ENCODE assay signal across 8 cellular contexts in genomic region chr19:35629332-35629633, GRCh38. TPM values are rescaled to one million over a fixed set of nuclear protein-coding genes. Genes with fewer than 3 reads are reported as not detected.
DNase-seq lines count a peak whose midpoint lies in the region; ATAC-seq, FAIRE-seq and TF ChIP-seq lines count a peak whose summit lies in the region.

No MANE protein-coding gene starts in this region.

- no peaks in the 10 kb centered on the region for H3K79me1 ChIP-seq in H9 (ENCODE audit: insufficient read depth, low read depth, low read length, poor library complexity, severe bottlenecking)

- no peak overlapping the region for H2BK120ac ChIP-seq in H9 (ENCODE audit: low read depth, low read length, poor library complexity, severe bottlenecking)

- H3T11ph ChIP-seq in H9 (ENCODE audit: low read length): no peak overlapping the region

- WGBS in H9 (ENCODE audit: extremely low coverage, insufficient read length, low lambda C conversion rate): no CpG with 5 or more reads among the region's 15 CpGs
- WGBS in hepatocyte (ENCODE audit: low lambda C conversion rate, missing lambda C conversion rate): 21% methylated on average over 14 of the region's 15 CpGs

- H3K23ac ChIP-seq in H9 (ENCODE audit: insufficient read length, low read depth, low read length): no peak overlapping the region

- peaks cover 5 to 8% of the 10 kb centered on the region in 2 experiments for H3K4me1 Mint-ChIP-seq in H9
- peaks cover 30% of the 10 kb centered on the region for H3K4me1 Mint-ChIP-seq in stimulated activated memory B cell treated with anti-CD40 and anti-IgM and Interleukin-4, amounts not matched to agents 10 μg/mL and 1 μg/mL and 100 μg/mL, for 72 hours

- H2AFZ ChIP-seq in H9 (ENCODE audit: low read length): no peak overlapping the region
- peak overlapping the region; percentile 28 for H2AFZ ChIP-seq in hepatocyte

- no peak overlapping the region for H2AK5ac ChIP-seq in H9 (ENCODE audit: insufficient read length, low read length)

- H3K4me3 Mint-ChIP-seq in H9: peak overlapping the region; percentile 96
- H3K4me3 Mint-ChIP-seq in stimulated activated memory B cell treated with anti-CD40 and anti-IgM and Interleukin-4, amounts not matched to agents 10 μg/mL and 1 μg/mL and 100 μg/mL, for 72 hours: peak overlapping the region; percentile 89

- no peak overlapping the region for H2BK12ac ChIP-seq in H9 (ENCODE audit: insufficient read length, low read depth, low read length)

- H3K9me2 ChIP-seq in hepatocyte (replicated peaks; ENCODE audit: insufficient read depth): no peaks in the 10 kb centered on the region

- DNase-seq in H9: no peak
- no peak for DNase-seq in hepatocyte (ENCODE audit: low spot score)
- no peak for DNase-seq in activated CD4-positive, CD25-positive, alpha-beta regulatory T cell (lab: John Stamatoyannopoulos, UW)
- DNase-seq in GM12891 (ENCODE audit: insufficient read length, low spot score): no peak
- no peak for DNase-seq in HTR-8/SVneo (ENCODE audit: insufficient read length, low spot score)
- no peak for DNase-seq in NCI-H2196 treated with DMSO at 0.1 percent for 48 hours (lab: John Stamatoyannopoulos, UW; ENCODE audit: unreplicated experiment)

- H4K20me1 ChIP-seq in H9 (ENCODE audit: control insufficient read depth, insufficient read depth, insufficient read length) (no peaks in the 10 kb centered on the region), hepatocyte (ENCODE audit: insufficient read depth, poor library complexity, severe bottlenecking) (no peaks in the 10 kb centered on the region)

- H4K91ac ChIP-seq in H9 (ENCODE audit: insufficient read length, low read depth, low read length): no peak overlapping the region

- H3K14ac ChIP-seq in H9 (ENCODE audit: insufficient read depth, low read length): no peak overlapping the region

- H3K27me3 ChIP-seq in H9 (ENCODE audit: insufficient read depth, low read length) (no peaks in the 10 kb centered on the region), hepatocyte (no peaks in the 10 kb centered on the region)

- peak overlapping the region; percentile 47 for H3K4me3 ChIP-seq in hepatocyte

- no peak overlapping the region for H2BK20ac ChIP-seq in H9 (ENCODE audit: low read depth, low read length, poor library complexity, severe bottlenecking)

- no peak overlapping the region for H3K18ac ChIP-seq in H9 (ENCODE audit: insufficient read length, low read depth, low read length)

- no peak overlapping the region for H3K27ac ChIP-seq in H9 (ENCODE audit: insufficient read length, low read depth, low read length)
- peak overlapping the region; percentile 80 for H3K27ac ChIP-seq in VCaP
- peak overlapping the region; percentile 74 for H3K27ac ChIP-seq in hepatocyte

- H3K4me2 ChIP-seq in H9 (ENCODE audit: insufficient read depth, insufficient read length, low read length) (peak overlapping the region; percentile 99), hepatocyte (peak overlapping the region; percentile 98)

- peaks cover 2% of the 10 kb centered on the region; the same call in 1 of the 2 replicates for H3K27me3 Mint-ChIP-seq in H9 (ENCODE audit: low read depth)
- H3K27me3 Mint-ChIP-seq in stimulated activated memory B cell treated with anti-CD40 and anti-IgM and Interleukin-4, amounts not matched to agents 10 μg/mL and 1 μg/mL and 100 μg/mL, for 72 hours: no peaks in the 10 kb centered on the region

- peaks cover 21 to 39% (median 36%) of the 10 kb centered on the region in 3 experiments for H3K36me3 Mint-ChIP-seq in H9 (ENCODE audit: insufficient read depth in 1 of 3, low read depth in 3 of 3)
- H3K36me3 Mint-ChIP-seq in stimulated activated memory B cell treated with anti-CD40 and anti-IgM and Interleukin-4, amounts not matched to agents 10 μg/mL and 1 μg/mL and 100 μg/mL, for 72 hours: peaks cover 44% of the 10 kb centered on the region

- peak overlapping the region in 2 of 3 experiments; percentile 20 to 98; a peak in 4 of 7 replicates for H3K27ac Mint-ChIP-seq in H9
- H3K27ac Mint-ChIP-seq in stimulated activated memory B cell treated with anti-CD40 and anti-IgM and Interleukin-4, amounts not matched to agents 10 μg/mL and 1 μg/mL and 100 μg/mL, for 72 hours: peak overlapping the region; percentile 81

- H3K9ac ChIP-seq in H9 (ENCODE audit: extremely low read depth, insufficient read length, low read length): peak overlapping the region; percentile 77

- H3K56ac ChIP-seq in H9 (ENCODE audit: insufficient read length, low read depth, low read length): no peak overlapping the region

- no peaks in the 10 kb centered on the region for H3K36me3 ChIP-seq in hepatocyte (replicated peaks; ENCODE audit: insufficient read depth, low read depth)

- peaks cover 2% of the 10 kb centered on the region; the same call in 1 of the 2 replicates for H3K4me1 ChIP-seq in H9 (ENCODE audit: insufficient read depth, low read length)
- H3K4me1 ChIP-seq in hepatocyte (ENCODE audit: insufficient read depth): peaks cover 7% of the 10 kb centered on the region

- H3K9me3 ChIP-seq in H9 (ENCODE audit: control insufficient read depth, low read depth, low read length): no peaks in the 10 kb centered on the region
- H3K9me3 ChIP-seq in hepatocyte (ENCODE audit: low read depth): no peaks in the 10 kb centered on the region

- no peak overlapping the region for H3K4ac ChIP-seq in H9 (ENCODE audit: low read depth, low read length)

- FAIRE-seq in GM12891 (lab: Jason Lieb, UNC) (no peak), HTR-8/SVneo (lab: Jason Lieb, UNC) (no peak)

- H2BK15ac ChIP-seq in H9 (ENCODE audit: low read depth, low read length): no peak overlapping the region

- no peak for ATAC-seq in stimulated activated memory B cell treated with anti-CD40 and anti-IgM and Interleukin-4, amounts not matched to agents 10 μg/mL and 1 μg/mL and 100 μg/mL, for 72 hours

- TF ChIP-seq POLR2A in GM12891 (IDR thresholded peaks at IDR 0.05; ENCODE audit: low read depth, low read length): no peak

- no peak overlapping the region for H2BK5ac ChIP-seq in H9 (ENCODE audit: insufficient read length, low read length)

- H4K5ac ChIP-seq in H9 (ENCODE audit: insufficient read length, low read depth, low read length): no peak overlapping the region

- TF ChIP-seq CTCF in H9 (conservative IDR thresholded peaks at IDR 0.05) (no peak), VCaP (conservative IDR thresholded peaks at IDR 0.05) (no peak), hepatocyte (IDR thresholded peaks at IDR 0.05; ENCODE audit: poor library complexity) (no peak)

- H4K8ac ChIP-seq in H9 (replicated peaks; ENCODE audit: insufficient read length, low read depth, low read length): no peak overlapping the region

- H3K79me2 ChIP-seq in H9 (ENCODE audit: insufficient read depth, low read length) (no peaks in the 10 kb centered on the region; the same call in 1 of the 2 replicates), hepatocyte (peaks cover 12% of the 10 kb centered on the region)

- peaks cover 3% of the 10 kb centered on the region for H3K23me2 ChIP-seq in H9 (ENCODE audit: insufficient read length, low read depth, low read length, poor library complexity, severe bottlenecking)

- H3K9me3 Mint-ChIP-seq in H9: no peaks in the 10 kb centered on the region
- H3K9me3 Mint-ChIP-seq in stimulated activated memory B cell treated with anti-CD40 and anti-IgM and Interleukin-4, amounts not matched to agents 10 μg/mL and 1 μg/mL and 100 μg/mL, for 72 hours: no peaks in the 10 kb centered on the region

TF ChIP-seq in GM12891, 5 proteins besides CTCF, POLR2A, EP300 and RAD21:
- TF ChIP-seq TAF1 (IDR thresholded peaks at IDR 0.05; ENCODE audit: low read depth, low read length): no peak
- TF ChIP-seq SPI1 (IDR thresholded peaks at IDR 0.05; ENCODE audit: low read depth, low read length): no peak
- no peak for TF ChIP-seq POLR2AphosphoS5 (IDR thresholded peaks at IDR 0.05; ENCODE audit: low read depth, low read length)
- TF ChIP-seq PAX5 (IDR thresholded peaks at IDR 0.05; ENCODE audit: insufficient read depth, low read length, severe bottlenecking): no peak
- no peak for TF ChIP-seq POU2F2 (IDR thresholded peaks at IDR 0.05; ENCODE audit: low read depth, low read length)

RNA-seq across cellular contexts. Expression of gene RBM42, which starts 0.4 kb away (rescaled TPM):
- total RNA-seq in H9 (2021) (83.3 and 85.8 TPM in 2 replicates), hepatocyte (43.3 and 43.6 TPM in 2 replicates)
- polyA plus RNA-seq in hepatocyte: 113 and 125 TPM in 2 replicates
- polyA plus RNA-seq in GM12891 (2012; ENCODE audit: low read depth, missing spikeins): 41.7 TPM

RNA-seq across cellular contexts. Expression of gene ETV2, which starts 12.3 kb away (rescaled TPM):
- total RNA-seq in H9 (2021): 1.5 and 1.9 TPM in 2 replicates
- 1.0 and 1.4 TPM in 2 replicates for total RNA-seq in hepatocyte
- polyA plus RNA-seq in hepatocyte: 0.79 and 3.5 TPM in 2 replicates
- 0.53 TPM for polyA plus RNA-seq in GM12891 (2012; ENCODE audit: low read depth, missing spikeins)

RNA-seq across cellular contexts. Expression of gene HAUS5, which starts 16.7 kb away (rescaled TPM):
- total RNA-seq in H9 (2021): 32.8 and 32.9 TPM in 2 replicates
- total RNA-seq in hepatocyte: 4.9 and 6.3 TPM in 2 replicates
- 12.6 and 15.4 TPM in 2 replicates for polyA plus RNA-seq in hepatocyte
- polyA plus RNA-seq in GM12891 (2012; ENCODE audit: low read depth, missing spikeins): 15.4 TPM

RNA-seq across cellular contexts. Expression of gene COX6B1, which starts 18.8 kb away (rescaled TPM):
- 422 and 432 TPM in 2 replicates for total RNA-seq in H9 (2021)
- total RNA-seq in hepatocyte: 586 and 603 TPM in 2 replicates
- 635 and 692 TPM in 2 replicates for polyA plus RNA-seq in hepatocyte
- polyA plus RNA-seq in GM12891 (2012; ENCODE audit: low read depth, missing spikeins): 822 TPM

RNA-seq across cellular contexts. Expression of gene UPK1A, which starts 37.0 kb away (rescaled TPM):
- total RNA-seq in H9 (2021) (3.0 and 4.3 TPM in 2 replicates), hepatocyte (3.6 and 7.8 TPM in 2 replicates)
- polyA plus RNA-seq in hepatocyte: 19.6 and 27.5 TPM in 2 replicates
- polyA plus RNA-seq in GM12891 (2012; ENCODE audit: low read depth, missing spikeins): 0.36 TPM
